23 cellular contexts compared by ENCODE assay signal in the genomic region with DNA sequence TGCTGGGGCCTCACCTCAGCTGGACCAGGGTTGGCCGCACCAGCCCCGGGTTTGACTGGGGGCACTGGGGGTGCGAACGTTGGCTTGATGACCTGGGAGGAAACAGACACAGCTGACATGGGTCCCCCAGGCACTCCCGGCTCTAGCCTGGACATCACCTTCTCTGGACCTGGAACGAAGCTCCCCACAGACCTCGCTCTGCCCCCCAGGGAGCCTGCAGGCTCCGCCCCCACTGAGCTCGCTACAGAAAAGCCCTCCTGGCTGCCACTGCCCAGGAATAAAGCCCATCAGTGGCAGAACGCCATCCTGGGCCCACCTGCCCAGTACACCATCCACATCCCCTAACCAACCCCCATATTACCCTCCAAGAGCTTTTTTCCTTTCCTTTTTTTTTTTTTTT. TPM values are rescaled to one million over a fixed set of nuclear protein-coding genes. Genes with fewer than 3 reads are reported as not detected.
DNase-seq lines count a peak whose midpoint lies in the region; ATAC-seq and TF ChIP-seq lines count a peak whose summit lies in the region.
"Had no signal": no experiment of that assay in that cellular context is flagged by ENCODE, and none has a peak within 500 bp of the region (broad histone marks: within the 10 kb centered on the region; RNA-seq: fewer than 3 reads in every experiment).

No MANE protein-coding gene starts in this region.

- DNase-seq in activated naive CD4-positive, alpha-beta T cell treated with anti-CD3 and anti-CD28 coated beads, Interleukin-2, amount 50 U/mL, for 72 hours (ENCODE audit: low spot score in 2 of 2), result no peak
- no peak for DNase-seq in activated naive CD4-positive, alpha-beta T cell treated with anti-CD3 and anti-CD28 coated beads for 36 hours
- DNase-seq in epithelial cell of prostate (ENCODE audit: low read depth, low spot score), result no peak
- DNase-seq in stimulated activated effector memory CD8-positive, alpha-beta T cell treated with anti-CD3 and anti-CD28 coated beads, Interleukin-12 subunit alpha, Interleukin-12 subunit beta, amount 100 ng/mL, for 72 hours (ENCODE audit: low spot score in 2 of 2), result no peak
- DNase-seq in DMS53 treated with DMSO at 0.1 percent for 48 hours (lab: John Stamatoyannopoulos, UW; ENCODE audit: unreplicated experiment), result no peak
- DNase-seq in midbrain (lab: John Stamatoyannopoulos, UW), result no peak
- DNase-seq: activated CD4-positive, alpha-beta T cell treated with anti-CD3 and anti-CD28 coated beads for 4 hours; activated CD8-positive, alpha-beta memory T cell treated with anti-CD3 and anti-CD28 coated beads, Interleukin-2, amount 50 U/mL, for 4 hours; C1 segment of cervical spinal cord; colonic mucosa; effector memory CD4-positive, alpha-beta T cell; HCEC 1CT; MM.1S; NCI-H2029; NCI-H526; NK-92 treated with Interleukin-12 subunit alpha and Interleukin-12 subunit beta, amount 100 ng/mL, for 24 hours; transverse colon had no signal

- ATAC-seq in activated naive CD4-positive, alpha-beta T cell treated with anti-CD3 and anti-CD28 coated beads, Interleukin-2, amount 50 U/mL, for 72 hours, result no peak
- ATAC-seq in stimulated activated effector memory CD8-positive, alpha-beta T cell treated with anti-CD3 and anti-CD28 coated beads, Interleukin-12 subunit alpha, Interleukin-12 subunit beta, amount 100 ng/mL, for 72 hours, result no peak

- H3K4me3 ChIP-seq in HEK293 (ENCODE audit: low read depth, low read length), result no peak overlapping the region
- H3K4me3 ChIP-seq: cardiac muscle cell, colonic mucosa, SK-N-MC, transverse colon had no signal

- H3K36me3 ChIP-seq in HEK293 (ENCODE audit: control insufficient read depth in 2 of 2, insufficient read depth in 1 of 2, low read length in 2 of 2), result peaks cover 0 to 3% of the 10 kb centered on the region in 2 experiments; a peak in 1 of 3 replicates
- H3K36me3 ChIP-seq: cardiac muscle cell, colonic mucosa, transverse colon had no signal

- H3K9me3 Mint-ChIP-seq in activated naive CD4-positive, alpha-beta T cell treated with anti-CD3 and anti-CD28 coated beads, Interleukin-2, amount 50 U/mL, for 72 hours, result no peaks in the 10 kb centered on the region
- H3K9me3 Mint-ChIP-seq in activated naive CD4-positive, alpha-beta T cell treated with anti-CD3 and anti-CD28 coated beads for 36 hours, result no peaks in the 10 kb centered on the region
- no peaks in the 10 kb centered on the region for H3K9me3 Mint-ChIP-seq in stimulated activated effector memory CD8-positive, alpha-beta T cell treated with anti-CD3 and anti-CD28 coated beads, Interleukin-12 subunit alpha, Interleukin-12 subunit beta, amount 100 ng/mL, for 72 hours

- peaks cover 59% of the 10 kb centered on the region for H3K4me1 Mint-ChIP-seq in activated naive CD4-positive, alpha-beta T cell treated with anti-CD3 and anti-CD28 coated beads for 36 hours (ENCODE audit: low read depth)
- peaks cover 67% of the 10 kb centered on the region for H3K4me1 Mint-ChIP-seq in stimulated activated effector memory CD8-positive, alpha-beta T cell treated with anti-CD3 and anti-CD28 coated beads, Interleukin-12 subunit alpha, Interleukin-12 subunit beta, amount 100 ng/mL, for 72 hours

- POLR2A ChIA-PET in HEK293 (lab: Yijun Ruan, JAX), result no interaction called here

- peaks cover 3% of the 10 kb centered on the region for H3K4me1 ChIP-seq in HEK293 (ENCODE audit: control insufficient read depth, insufficient read depth, low read length)

- no peaks in the 10 kb centered on the region for H3K9me3 ChIP-seq in HEK293 (ENCODE audit: control insufficient read depth, insufficient read depth, low read depth, low read length)
- H3K9me3 ChIP-seq: colonic mucosa, transverse colon had no signal

- no peak for TF ChIP-seq CTCF in HEK293 (tag by site-specific recombination; IDR thresholded peaks at IDR 0.05)

- no peak overlapping the region for H3K27ac ChIP-seq in HEK293 (ENCODE audit: extremely low read depth, low read depth, low read length)
- H3K27ac ChIP-seq in epithelial cell of prostate, result peak overlapping the region; percentile 74
- H3K27ac ChIP-seq: cardiac muscle cell, colonic mucosa, SK-N-MC had no signal

- intact Hi-C loops in activated naive CD4-positive, alpha-beta T cell treated with anti-CD3 and anti-CD28 coated beads for 36 hours (cut with micrococcal nuclease), result no loop called here

- no peaks in the 10 kb centered on the region for H3K27me3 Mint-ChIP-seq in activated naive CD4-positive, alpha-beta T cell treated with anti-CD3 and anti-CD28 coated beads for 36 hours (ENCODE audit: low read depth)
- H3K27me3 Mint-ChIP-seq: activated naive CD8-positive, alpha-beta T cell had no signal

- CTCF ChIA-PET in activated naive CD4-positive, alpha-beta T cell treated with anti-CD3 and anti-CD28 coated beads for 36 hours (lab: Charles Lee), result interaction anchor here (0.6 to 1.2 kb wide), 3 partner anchors 11 to 66 kb away, joined by 4 to 6 read pairs (median 5); no protein-coding TSS in a partner anchor
- CTCF ChIA-PET in HEK293 (lab: Yijun Ruan, JAX), result interaction anchor here (1.0 kb wide), 1 partner anchor 120 kb away, joined by 3 read pairs; no protein-coding TSS in a partner anchor

- peak overlapping the region; percentile 18 to 36 for H3K27ac Mint-ChIP-seq in activated naive CD4-positive, alpha-beta T cell treated with anti-CD3 and anti-CD28 coated beads, Interleukin-2, amount 50 U/mL, for 72 hours
- no peak overlapping the region for H3K27ac Mint-ChIP-seq in activated naive CD4-positive, alpha-beta T cell treated with anti-CD3 and anti-CD28 coated beads for 36 hours
- H3K27ac Mint-ChIP-seq in stimulated activated effector memory CD8-positive, alpha-beta T cell treated with anti-CD3 and anti-CD28 coated beads, Interleukin-12 subunit alpha, Interleukin-12 subunit beta, amount 100 ng/mL, for 72 hours, result peak overlapping the region; percentile 73
- H3K27ac Mint-ChIP-seq: activated naive CD8-positive, alpha-beta T cell had no signal

- no peaks in the 10 kb centered on the region for H3K36me3 Mint-ChIP-seq in activated naive CD4-positive, alpha-beta T cell treated with anti-CD3 and anti-CD28 coated beads, Interleukin-2, amount 50 U/mL, for 72 hours
- H3K36me3 Mint-ChIP-seq in activated naive CD4-positive, alpha-beta T cell treated with anti-CD3 and anti-CD28 coated beads for 36 hours (ENCODE audit: low read depth), result peaks cover 3% of the 10 kb centered on the region
- peaks cover 96% of the 10 kb centered on the region for H3K36me3 Mint-ChIP-seq in stimulated activated effector memory CD8-positive, alpha-beta T cell treated with anti-CD3 and anti-CD28 coated beads, Interleukin-12 subunit alpha, Interleukin-12 subunit beta, amount 100 ng/mL, for 72 hours
- H3K36me3 Mint-ChIP-seq: activated naive CD8-positive, alpha-beta T cell had no signal

- no peak overlapping the region for H3K4me3 Mint-ChIP-seq in activated naive CD4-positive, alpha-beta T cell treated with anti-CD3 and anti-CD28 coated beads for 36 hours
- H3K4me3 Mint-ChIP-seq in stimulated activated effector memory CD8-positive, alpha-beta T cell treated with anti-CD3 and anti-CD28 coated beads, Interleukin-12 subunit alpha, Interleukin-12 subunit beta, amount 100 ng/mL, for 72 hours, result no peak overlapping the region

TF ChIP-seq in HEK293, 187 proteins besides CTCF, POLR2A, EP300 and RAD21:
- peak; percentile 58 for TF ChIP-seq GLIS1 (tag by site-specific recombination; IDR thresholded peaks at IDR 0.05)
- no peak for TF ChIP-seq GLI4 (tag by site-specific recombination; IDR thresholded peaks at IDR 0.05)
- TF ChIP-seq ZNF76 (tag by site-specific recombination; IDR thresholded peaks at IDR 0.05; ENCODE audit: borderline replicate concordance, low read depth), result no peak

RNA-seq across cellular contexts. Expression of gene ADAM8, which starts 13.0 kb away (rescaled TPM):
- 100 to 1,000 TPM; 101 to 201 TPM for total RNA-seq in activated naive CD4-positive, alpha-beta T cell treated with anti-CD3 and anti-CD28 coated beads, Interleukin-2, amount 50 U/mL, for 72 hours
- 100 to 1,000 TPM; 112 to 120 TPM for total RNA-seq in activated naive CD4-positive, alpha-beta T cell treated with anti-CD3 and anti-CD28 coated beads for 36 hours

RNA-seq across cellular contexts. Expression of gene VENTX, which starts 26.0 kb away (rescaled TPM):
- total RNA-seq in activated naive CD4-positive, alpha-beta T cell treated with anti-CD3 and anti-CD28 coated beads, Interleukin-2, amount 50 U/mL, for 72 hours, result not detected
- total RNA-seq in activated naive CD4-positive, alpha-beta T cell treated with anti-CD3 and anti-CD28 coated beads for 36 hours, result not detected
- total RNA-seq: cardiac muscle cell; T-helper 2 cell treated with Interferon-gamma antibody and Interleukin-4, amounts not matched to agents 100 ng/mL and 5 ng/mL, for 36 hours had no signal

RNA-seq across cellular contexts. Expression of gene UTF1, which starts 33.7 kb away (rescaled TPM):
- total RNA-seq in activated naive CD4-positive, alpha-beta T cell treated with anti-CD3 and anti-CD28 coated beads, Interleukin-2, amount 50 U/mL, for 72 hours, result not detected
- not detected for total RNA-seq in activated naive CD4-positive, alpha-beta T cell treated with anti-CD3 and anti-CD28 coated beads for 36 hours
- total RNA-seq: cardiac muscle cell; colonic mucosa; omental fat pad; T-helper 2 cell treated with Interferon-gamma antibody and Interleukin-4, amounts not matched to agents 100 ng/mL and 5 ng/mL, for 36 hours; transverse colon had no signal

RNA-seq across cellular contexts. Expression of gene TUBGCP2, which starts 45.0 kb away (rescaled TPM):
- total RNA-seq in activated naive CD4-positive, alpha-beta T cell treated with anti-CD3 and anti-CD28 coated beads, Interleukin-2, amount 50 U/mL, for 72 hours, result 10 to 100 TPM; 47.9 to 53.3 TPM
- total RNA-seq in activated naive CD4-positive, alpha-beta T cell treated with anti-CD3 and anti-CD28 coated beads for 36 hours, result 10 to 100 TPM; 47.9 to 56.1 TPM

RNA-seq across cellular contexts. Expression of gene ZNF511, which starts 45.0 kb away (rescaled TPM):
- 10 to 100 TPM; 43.4 to 55.6 TPM for total RNA-seq in activated naive CD4-positive, alpha-beta T cell treated with anti-CD3 and anti-CD28 coated beads, Interleukin-2, amount 50 U/mL, for 72 hours
- total RNA-seq in activated naive CD4-positive, alpha-beta T cell treated with anti-CD3 and anti-CD28 coated beads for 36 hours, result 10 to 100 TPM; 37.1 to 39.4 TPM
